Comparison of ENCODE assay signal across 1 cellular context in genomic region chrX:107777536-107777832, GRCh38.
TF ChIP-seq lines count a peak whose summit lies in the region.

Gene NCBP2L (plus strand): TSS chrX:107777733. CDS start chrX:107794221, 16,488 bp downstream.

TF ChIP-seq in SK-N-SH, 30 proteins besides CTCF, POLR2A, EP300 and RAD21 (continued from another document):
- TF ChIP-seq, protein P1, sequence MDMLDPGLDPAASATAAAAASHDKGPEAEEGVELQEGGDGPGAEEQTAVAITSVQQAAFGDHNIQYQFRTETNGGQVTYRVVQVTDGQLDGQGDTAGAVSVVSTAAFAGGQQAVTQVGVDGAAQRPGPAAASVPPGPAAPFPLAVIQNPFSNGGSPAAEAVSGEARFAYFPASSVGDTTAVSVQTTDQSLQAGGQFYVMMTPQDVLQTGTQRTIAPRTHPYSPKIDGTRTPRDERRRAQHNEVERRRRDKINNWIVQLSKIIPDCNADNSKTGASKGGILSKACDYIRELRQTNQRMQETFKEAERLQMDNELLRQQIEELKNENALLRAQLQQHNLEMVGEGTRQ (IDR thresholded peaks at IDR 0.05; ENCODE audit: borderline replicate concordance, low read depth, low read length): no peak
- TF ChIP-seq MXI1 (IDR thresholded peaks at IDR 0.05; ENCODE audit: low read depth, low read length): no peak
- TF ChIP-seq USF1 (IDR thresholded peaks at IDR 0.05; ENCODE audit: borderline replicate concordance, low read depth): no peak
- TF ChIP-seq RCOR1 (IDR thresholded peaks at IDR 0.05; ENCODE audit: low read length): no peak
- no peak for TF ChIP-seq SMC3 (IDR thresholded peaks at IDR 0.05; ENCODE audit: low read depth, low read length)
- no peak for TF ChIP-seq CHD2 (IDR thresholded peaks at IDR 0.05; ENCODE audit: low read length, partially characterized antibody)
- TF ChIP-seq POLR2AphosphoS5 (IDR thresholded peaks at IDR 0.05; ENCODE audit: low read depth, low read length): no peak
- no peak for TF ChIP-seq MAX (IDR thresholded peaks at IDR 0.05; ENCODE audit: low read depth)
- no peak for TF ChIP-seq GATA2 (CRISPR knock-in tag; IDR thresholded peaks at IDR 0.05)
- no peak for TF ChIP-seq TAF1 (IDR thresholded peaks at IDR 0.05; ENCODE audit: borderline replicate concordance, low read depth, low read length)
- no peak for TF ChIP-seq TEAD4 (IDR thresholded peaks at IDR 0.05; ENCODE audit: borderline replicate concordance, insufficient read depth)
- TF ChIP-seq YY1 (IDR thresholded peaks at IDR 0.05; ENCODE audit: low read depth): no peak
- TF ChIP-seq RFX5 (IDR thresholded peaks at IDR 0.05; ENCODE audit: low read length): no peak
TF ChIP-seq in SK-N-SH: peak in this region for 0.
